In genomic region chr4:102047616-102048015, GRCh38 we compare ENCODE assay signal across 16 cellular contexts.
DNase-seq lines count a peak whose midpoint lies in the region; ATAC-seq lines count a peak whose summit lies in the region.
"Had no signal": no experiment of that assay in that cellular context is flagged by ENCODE, and none has a peak within 500 bp of the region (broad histone marks: within the 10 kb centered on the region; RNA-seq: fewer than 3 reads in every experiment).

No MANE protein-coding gene starts in this region.

- H3K4me3 Mint-ChIP-seq in memory B cell: no peak overlapping the region
- H3K4me3 Mint-ChIP-seq: CD14-positive monocyte; CD4-positive, alpha-beta memory T cell; GM23338 had no signal

- H3K9me3 Mint-ChIP-seq in memory B cell: no peaks in the 10 kb centered on the region
- H3K9me3 Mint-ChIP-seq: GM23338 had no signal

- ATAC-seq in memory B cell (ENCODE audit: low read depth): no peak
- ATAC-seq in GM19351 (IDR thresholded peaks at IDR 0.05; ENCODE audit: unreplicated experiment): no peak
- no peak for ATAC-seq in HG03469 (IDR thresholded peaks at IDR 0.05; ENCODE audit: unreplicated experiment)
- ATAC-seq in GM21515 (IDR thresholded peaks at IDR 0.05; ENCODE audit: unreplicated experiment): no peak
- ATAC-seq: A549, GM12878, GM23338 had no signal

- DNase-seq in NCI-H2171 treated with DMSO at 0.1 percent for 48 hours (lab: John Stamatoyannopoulos, UW) (peak; percentile 17), NCI-H2171 (lab: John Stamatoyannopoulos, UW) (no peak), NCI-H69 (lab: John Stamatoyannopoulos, UW) (peak; percentile 13), memory B cell (ENCODE audit: low spot score in 2 of 2) (no peak)
- DNase-seq: AML-193; CD4-positive, alpha-beta memory T cell; DMS153; DMS79; HCEC 1CT had no signal

- peaks cover 42% of the 10 kb centered on the region for H3K36me3 Mint-ChIP-seq in memory B cell
- H3K36me3 Mint-ChIP-seq: CD14-positive monocyte; CD4-positive, alpha-beta memory T cell had no signal

- H3K27ac Mint-ChIP-seq in memory B cell: peak overlapping the region; percentile 55
- H3K27ac Mint-ChIP-seq: CD14-positive monocyte; CD4-positive, alpha-beta memory T cell; GM23338 had no signal

- H3K27me3 Mint-ChIP-seq in memory B cell: no peaks in the 10 kb centered on the region

- H3K4me1 Mint-ChIP-seq in memory B cell: peaks cover 4% of the 10 kb centered on the region
- H3K4me1 Mint-ChIP-seq: CD14-positive monocyte had no signal

Comparison
In these comparisons a context has a peak if more than half of its experiments do, and no peak if none do; other contexts are left out.
1. DNase-seq: peak in NCI-H2171 treated with DMSO at 0.1 percent for 48 hours (single experiment) and NCI-H69 (single experiment); none in NCI-H2171 (single experiment) and memory B cell (0 of 2).